Comparison of ENCODE assay signal across 15 cellular contexts in genomic region chr9:109560470-109561132, GRCh38.
DNase-seq lines count a peak whose midpoint lies in the region; ATAC-seq, FAIRE-seq and TF ChIP-seq lines count a peak whose summit lies in the region.
"Had no signal": no experiment of that assay in that cellular context is flagged by ENCODE, and none has a peak within 500 bp of the region (broad histone marks: within the 10 kb centered on the region; RNA-seq: fewer than 3 reads in every experiment).

No MANE protein-coding gene starts in this region.

- peaks cover 16% of the 10 kb centered on the region; the same call in 1 of the 2 replicates for H3K27me3 ChIP-seq in SK-N-SH (ENCODE audit: insufficient read depth)
- H3K27me3 ChIP-seq in heart left ventricle = peaks cover 0 to 4% (median 0%) of the 10 kb centered on the region in 9 donors
- H3K27me3 ChIP-seq in thoracic aorta (replicated peaks; ENCODE audit: insufficient read depth) = no peaks in the 10 kb centered on the region

- no peaks in the 10 kb centered on the region for H4K20me1 ChIP-seq in SK-N-SH (ENCODE audit: insufficient read depth)

- no peaks in the 10 kb centered on the region; the same call in 1 of the 2 replicates for H3K9me3 ChIP-seq in SK-N-SH
- H3K9me3 ChIP-seq in heart left ventricle = no peaks in the 10 kb centered on the region
- H3K9me3 ChIP-seq in thoracic aorta = no peaks in the 10 kb centered on the region

- no peak overlapping the region for H3K9ac ChIP-seq in SK-N-SH

- H3K27ac ChIP-seq in SK-N-SH (ENCODE audit: low read depth in 2 of 2, low read length in 1 of 2) (no peak overlapping the region), heart left ventricle (peak overlapping the region in 9 of 12 donors; percentile 37 to 78 (median 56)), thoracic aorta (peak overlapping the region; percentile 80 to 82)
- H3K27ac ChIP-seq: HL-60 had no signal

- intact Hi-C loops in heart left ventricle (cut with DNase I) = no loop called here

- H2AFZ ChIP-seq in SK-N-SH (ENCODE audit: low read depth) = no peak overlapping the region

- ATAC-seq in heart left ventricle (peak; percentile 87 to 94 (median 92)), thoracic aorta (ENCODE audit: insufficient number of reproducible peaks, low FRiP score, low read depth) (peak; percentile 74), HG03139 (IDR thresholded peaks at IDR 0.05; ENCODE audit: unreplicated experiment) (no peak), GM18517 (IDR thresholded peaks at IDR 0.05; ENCODE audit: unreplicated experiment) (no peak)
- ATAC-seq: naive thymus-derived CD4-positive, alpha-beta T cell had no signal

- CTCF ChIA-PET in SK-N-SH (lab: Yijun Ruan, JAX) = interaction anchor here (2.0 kb wide), 1 partner anchor 14 kb away, joined by 6 read pairs; no protein-coding TSS in a partner anchor

- TF ChIP-seq RAD21 in SK-N-SH (IDR thresholded peaks at IDR 0.05; ENCODE audit: low read length) = no peak

- FAIRE-seq in D721Med (lab: Jason Lieb, UNC) = no peak
- FAIRE-seq: islet of Langerhans, small intestine had no signal

- H3K36me3 ChIP-seq in SK-N-SH (replicated peaks in 1 of 2; ENCODE audit: control insufficient read depth in 1 of 2, insufficient read depth in 2 of 2, low read length in 1 of 2) = no peaks in the 10 kb centered on the region
- no peaks in the 10 kb centered on the region for H3K36me3 ChIP-seq in heart left ventricle
- no peaks in the 10 kb centered on the region for H3K36me3 ChIP-seq in thoracic aorta

- TF ChIP-seq EP300 in SK-N-SH (IDR thresholded peaks at IDR 0.05; ENCODE audit: borderline replicate concordance in 1 of 2, low read depth in 1 of 2, low read length in 1 of 2) = no peak

- POLR2A ChIA-PET in SK-N-SH (lab: Yijun Ruan, JAX) = no interaction called here

- peak; percentile 23; the same call in 1 of the 2 replicates for TF ChIP-seq CTCF in SK-N-SH (IDR thresholded peaks at IDR 0.05)
- peak in 3 of 12 donors; percentile 20 to 24 (median 21) for TF ChIP-seq CTCF in heart left ventricle (IDR thresholded peaks at IDR 0.05)
- TF ChIP-seq CTCF in thoracic aorta (IDR thresholded peaks at IDR 0.05) = no peak
- no peak for TF ChIP-seq CTCF in D721Med (IDR thresholded peaks at IDR 0.05; ENCODE audit: insufficient read depth, missing control alignments)

- WGBS in SK-N-SH (ENCODE audit: low lambda C conversion rate) = 39% methylated on average over 7 of the region's 9 CpGs
- WGBS in heart left ventricle, 4 donors = 41 to 51% (median 47%) methylated on average over 9 of the region's 9 CpGs

- no peaks in the 10 kb centered on the region for H3K79me2 ChIP-seq in SK-N-SH (ENCODE audit: insufficient read depth)

- H3K4me2 ChIP-seq in SK-N-SH = no peak overlapping the region

- DNase-seq in NCI-H748 (lab: John Stamatoyannopoulos, UW; ENCODE audit: unreplicated experiment) = peak; percentile 23
- no peak for DNase-seq in NCI-H748 treated with DMSO at 0.1 percent for 48 hours (lab: John Stamatoyannopoulos, UW)
- DNase-seq in SK-N-SH = no peak
- DNase-seq in heart left ventricle = peak in 3 of 5 donors; percentile 37 to 39 (median 37)
- peak; percentile 16 for DNase-seq in thoracic aorta (ENCODE audit: low spot score)
- DNase-seq in D721Med (ENCODE audit: insufficient read length, low spot score) = no peak
- DNase-seq: activated CD4-positive, alpha-beta T cell treated with anti-CD3 and anti-CD28 coated beads for 48 hours; naive thymus-derived CD4-positive, alpha-beta T cell; NCI-H1105; NCI-H524 treated with DMSO at 0.1 percent for 48 hours; small intestine had no signal

- no peak for TF ChIP-seq POLR2A in heart left ventricle (IDR thresholded peaks at IDR 0.05)

- no peaks in the 10 kb centered on the region for H3K9me2 ChIP-seq in SK-N-SH

- no peaks in the 10 kb centered on the region for H3K4me1 ChIP-seq in SK-N-SH (ENCODE audit: control insufficient read depth in 1 of 2, insufficient read depth in 2 of 2, low read depth in 1 of 2, low read length in 1 of 2)
- H3K4me1 ChIP-seq in heart left ventricle = peaks cover 0 to 8% (median 0%) of the 10 kb centered on the region in 12 donors
- peaks cover 6 to 26% of the 10 kb centered on the region in 2 donors for H3K4me1 ChIP-seq in thoracic aorta (ENCODE audit: control insufficient read depth in 1 of 2, low read depth in 2 of 2)

- no peaks in the 10 kb centered on the region for H3F3A ChIP-seq in SK-N-SH (replicated peaks; ENCODE audit: insufficient read depth)

- H3K4me3 ChIP-seq in SK-N-SH (ENCODE audit: low read depth in 2 of 2, low read length in 1 of 2) = no peak overlapping the region
- H3K4me3 ChIP-seq in heart left ventricle = no peak overlapping the region
- no peak overlapping the region for H3K4me3 ChIP-seq in thoracic aorta

TF ChIP-seq in SK-N-SH, 30 proteins besides CTCF, POLR2A, EP300 and RAD21:
- TF ChIP-seq TCF12 (IDR thresholded peaks at IDR 0.05) (no peak), NFIC (IDR thresholded peaks at IDR 0.05; ENCODE audit: borderline replicate concordance) (no peak), TEAD4 (IDR thresholded peaks at IDR 0.05; ENCODE audit: borderline replicate concordance, insufficient read depth) (no peak), GABPA (IDR thresholded peaks at IDR 0.05; ENCODE audit: low read depth) (no peak), IRF3 (IDR thresholded peaks at IDR 0.05; ENCODE audit: low read depth, low read length) (no peak), FOSL2 (IDR thresholded peaks at IDR 0.05; ENCODE audit: borderline replicate concordance, low read depth) (no peak), JUND (IDR thresholded peaks at IDR 0.05) (no peak), NRF1 (IDR thresholded peaks at IDR 0.05; ENCODE audit: low read depth, low read length) (no peak), SMC3 (IDR thresholded peaks at IDR 0.05; ENCODE audit: low read depth, low read length) (no peak), EZH2phosphoT487 (IDR thresholded peaks at IDR 0.05; ENCODE audit: borderline replicate concordance, low read depth) (no peak), TAF1 (IDR thresholded peaks at IDR 0.05; ENCODE audit: borderline replicate concordance, low read depth, low read length) (no peak), RCOR1 (IDR thresholded peaks at IDR 0.05; ENCODE audit: low read length) (no peak), FOXJ3 (CRISPR knock-in tag; IDR thresholded peaks at IDR 0.05) (no peak), CHD2 (IDR thresholded peaks at IDR 0.05; ENCODE audit: low read length, partially characterized antibody) (no peak), RXRA (IDR thresholded peaks at IDR 0.05; ENCODE audit: borderline replicate concordance, low read depth) (no peak)

Comparison
In these comparisons a context has a peak if more than half of its experiments do, and no peak if none do; other contexts are left out.
1. DNase-seq: peak in NCI-H748 (single experiment), heart left ventricle (3 of 5) and thoracic aorta (single experiment); none in NCI-H748 treated with DMSO at 0.1 percent for 48 hours (single experiment), SK-N-SH (single experiment) and D721Med (single experiment).
2. H3K27ac ChIP-seq: peak in heart left ventricle (9 of 12) and thoracic aorta (2 of 2); none in SK-N-SH (0 of 2).
3. ATAC-seq: peak in heart left ventricle (4 of 4) and thoracic aorta (single experiment); none in HG03139 (single experiment) and GM18517 (single experiment).